13 cellular contexts compared by ENCODE assay signal in the genomic region with DNA sequence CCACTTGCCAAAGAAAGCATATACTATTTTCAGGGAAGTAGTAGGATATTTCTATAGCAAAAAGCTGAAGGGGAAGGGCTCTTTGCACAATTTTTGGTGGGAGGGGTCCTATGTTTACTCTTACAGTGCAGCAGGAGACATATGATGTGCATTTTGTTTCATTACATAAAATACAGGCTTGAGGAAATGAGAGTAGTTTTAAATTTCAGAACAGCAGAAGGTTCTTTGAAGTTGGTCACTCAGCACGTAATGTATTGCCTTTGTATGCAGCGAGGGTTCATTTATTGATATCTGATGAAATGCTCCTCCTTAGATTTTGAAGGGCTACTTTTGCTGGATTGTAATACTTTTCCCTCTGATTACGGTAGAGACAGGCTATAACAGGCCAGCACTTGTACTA. TPM values are rescaled to one million over a fixed set of nuclear protein-coding genes. Genes with fewer than 3 reads are reported as not detected.
A peak's percentile ranks its signal among the peaks of the same experiment; 100 is the strongest.
DNase-seq lines count a peak whose midpoint lies in the region; ATAC-seq, FAIRE-seq and TF ChIP-seq lines count a peak whose summit lies in the region.
"Had no signal": no experiment of that assay in that cellular context is flagged by ENCODE, and none has a peak within 500 bp of the region (broad histone marks: within the 10 kb centered on the region; RNA-seq: fewer than 3 reads in every experiment).

No MANE protein-coding gene starts in this region.

- H3K4me3 ChIP-seq in ACC112 (ENCODE audit: low read depth, low read length): 0 out of 2 replicates have a peak overlapping the region, but pooled peaks have one; percentile 29
- H3K4me3 ChIP-seq in CD8-positive, alpha-beta memory T cell (ENCODE audit: low read length): peak overlapping the region; percentile 23
- no peak overlapping the region for H3K4me3 ChIP-seq in GM12878
- H3K4me3 ChIP-seq in muscle layer of duodenum (ENCODE audit: low read depth in 1 of 2, low read length in 2 of 2): peak overlapping the region in 1 of 2 donors; percentile 2
- H3K4me3 ChIP-seq in HAP-1: no peak overlapping the region

- CTCF ChIA-PET in CD8-positive, alpha-beta memory T cell (lab: Charles Lee): interaction anchor here (2.4 to 2.9 kb wide), 2 partner anchors 18 to 22 kb away, joined by 11 read pairs; no protein-coding TSS in a partner anchor
- CTCF ChIA-PET in GM12878 (lab: Yijun Ruan, JAX): interaction anchor here (4.1 to 10.4 kb wide), 2 partner anchors 18 to 22 kb away, joined by 24 to 91 read pairs; no protein-coding TSS in a partner anchor

- peak overlapping the region; percentile 55 for H2AFZ ChIP-seq in ACC112 (ENCODE audit: low read length, unreplicated experiment)
- no peak overlapping the region for H2AFZ ChIP-seq in GM12878 (ENCODE audit: control insufficient read depth, low read depth, low read length)

- H3K9ac ChIP-seq in GM12878 (ENCODE audit: control insufficient read depth, insufficient read depth, low read length): no peak overlapping the region

- in situ Hi-C loops in GM12878 (cut with MboI): no loop called here
- in situ Hi-C loops in HAP-1 (cut with MboI; ENCODE audit: low sequenced_read_pairs): loop anchor here (25.0 kb wide), 1 partner anchor 92 kb away; a partner anchor contains a TSS

- H3K4me2 ChIP-seq in GM12878 (ENCODE audit: control insufficient read depth, insufficient read depth): peak overlapping the region; percentile 23; the same call in 1 of the 2 replicates

- peak overlapping the region; percentile 23 to 75 (median 54) for H3K4me3 Mint-ChIP-seq in CD8-positive, alpha-beta memory T cell

- DNase-seq in CD8-positive, alpha-beta memory T cell: peak in 1 of 5 donors; percentile 23
- no peak for DNase-seq in GM12878 (ENCODE audit: low read depth, low spot score)
- no peak for DNase-seq in omental fat pad (ENCODE audit: low spot score)
- no peak for DNase-seq in HAP-1 (ENCODE audit: low spot score in 2 of 2)
- DNase-seq: activated CD4-positive, CD25-positive, alpha-beta regulatory T cell; COR-L47; NCI-H345; SHP77; stimulated activated CD4-positive, alpha-beta T cell treated with anti-CD3 and anti-CD28 coated beads, Interleukin-2, amount 100 ng/mL, for 48 hours had no signal

- H4K20me1 ChIP-seq in GM12878 (ENCODE audit: control insufficient read depth, insufficient read depth): no peaks in the 10 kb centered on the region

- H3K9me3 ChIP-seq in CD8-positive, alpha-beta memory T cell (ENCODE audit: low read length): no peaks in the 10 kb centered on the region
- H3K9me3 ChIP-seq in GM12878 (replicated peaks; ENCODE audit: control insufficient read depth, insufficient read depth, low read length) (no peaks in the 10 kb centered on the region), muscle layer of duodenum (ENCODE audit: control insufficient read depth in 1 of 2, low read length in 2 of 2) (no peaks in the 10 kb centered on the region), HAP-1 (no peaks in the 10 kb centered on the region)

- H3K36me3 Mint-ChIP-seq in CD8-positive, alpha-beta memory T cell: peaks cover 8 to 22% (median 13%) of the 10 kb centered on the region in 3 donors

- no TSS peak for BruUV-seq in GM12878 (replicated peaks; lab: Mats Ljungman, UMichigan)

- H3K79me2 ChIP-seq in ACC112 (ENCODE audit: control insufficient read depth, insufficient read depth, low read length, unreplicated experiment) (no peaks in the 10 kb centered on the region), GM12878 (ENCODE audit: control insufficient read depth, insufficient read depth, low read length) (no peaks in the 10 kb centered on the region)

- no peak for TF ChIP-seq CTCF in GM12878 (IDR thresholded peaks at IDR 0.05 in 2 of 3, conservative IDR thresholded peaks at IDR 0.05 in 1 of 3; ENCODE audit: control insufficient read depth in 2 of 3, extremely low read depth in 1 of 3, insufficient read depth in 1 of 3, low read depth in 3 of 3, low read length in 3 of 3)
- no peak for TF ChIP-seq CTCF in omental fat pad (IDR thresholded peaks at IDR 0.05)

- POLR2A ChIA-PET in CD8-positive, alpha-beta memory T cell (lab: Charles Lee): interaction anchor here (0.9 to 7.4 kb wide), 4 partner anchors 8 to 18 kb away, joined by 3 to 146 read pairs (median 5); no protein-coding TSS in a partner anchor
- POLR2A ChIA-PET in GM12878 (lab: Charles Lee): no interaction called here

- H3K27ac ChIP-seq in ACC112 (ENCODE audit: low read depth, low read length) (peak overlapping the region; percentile 81), GM12878 (ENCODE audit: control insufficient read depth, insufficient read depth) (no peak overlapping the region), muscle layer of duodenum (ENCODE audit: low read length) (peak overlapping the region; percentile 72)
- no peak overlapping the region for H3K27ac ChIP-seq in CD8-positive, alpha-beta memory T cell (ENCODE audit: low read depth, low read length)

- peaks cover 0 to 7% of the 10 kb centered on the region in 2 donors for H3K27me3 Mint-ChIP-seq in CD8-positive, alpha-beta memory T cell

- H3K4me1 Mint-ChIP-seq in CD8-positive, alpha-beta memory T cell: peaks cover 41 to 62% (median 59%) of the 10 kb centered on the region in 3 donors

- intact Hi-C loops in GM12878 (cut with micrococcal nuclease; ENCODE audit: unreplicated experiment): loop anchor here (10.0 kb wide), 1 partner anchor 211 kb away; a partner anchor contains a TSS

- ATAC-seq in GM12878 (no peak), omental fat pad (ENCODE audit: low FRiP score) (no peak), HG02870 (IDR thresholded peaks at IDR 0.05; ENCODE audit: unreplicated experiment) (no peak), GM21526 (IDR thresholded peaks at IDR 0.05; ENCODE audit: low FRiP score, unreplicated experiment) (no peak)

- SMC1A ChIA-PET in GM12878 (lab: Charles Lee; ENCODE audit: uncharacterized antibody, unreplicated experiment): no interaction called here

- H3K36me3 ChIP-seq in ACC112 (ENCODE audit: insufficient read depth, low read length) (no peaks in the 10 kb centered on the region), GM12878 (ENCODE audit: control insufficient read depth in 2 of 2, insufficient read depth in 2 of 2, low read length in 1 of 2) (no peaks in the 10 kb centered on the region), muscle layer of duodenum (ENCODE audit: control insufficient read depth in 1 of 2, insufficient read depth in 2 of 2, low read length in 2 of 2) (no peaks in the 10 kb centered on the region), HAP-1 (replicated peaks) (no peaks in the 10 kb centered on the region)
- H3K36me3 ChIP-seq in CD8-positive, alpha-beta memory T cell (ENCODE audit: insufficient read depth, low read length): no peaks in the 10 kb centered on the region

- H3K4me1 ChIP-seq in ACC112 (ENCODE audit: control insufficient read depth, insufficient read depth, low read length, unreplicated experiment): peaks cover 23% of the 10 kb centered on the region
- peaks cover 39% of the 10 kb centered on the region for H3K4me1 ChIP-seq in CD8-positive, alpha-beta memory T cell (ENCODE audit: insufficient read depth, low read length)
- H3K4me1 ChIP-seq in GM12878 (ENCODE audit: control insufficient read depth, insufficient read depth, low read length): peaks cover 4% of the 10 kb centered on the region
- H3K4me1 ChIP-seq in muscle layer of duodenum (ENCODE audit: control insufficient read depth in 1 of 2, insufficient read depth in 2 of 2, low read length in 2 of 2): peaks cover 8 to 43% of the 10 kb centered on the region in 2 donors
- H3K4me1 ChIP-seq in HAP-1: peaks cover 12% of the 10 kb centered on the region

- H3K27me3 ChIP-seq in ACC112 (ENCODE audit: insufficient read depth, low read length) (no peaks in the 10 kb centered on the region), GM12878 (replicated peaks in 1 of 2; ENCODE audit: control insufficient read depth in 2 of 2, insufficient read depth in 2 of 2, low read length in 1 of 2) (no peaks in the 10 kb centered on the region), muscle layer of duodenum (ENCODE audit: low read depth, low read length) (no peaks in the 10 kb centered on the region), HAP-1 (ENCODE audit: low read depth) (0 out of 2 replicates have a peak, but pooled peaks cover 5% of the 10 kb centered on the region)
- no peaks in the 10 kb centered on the region for H3K27me3 ChIP-seq in CD8-positive, alpha-beta memory T cell (ENCODE audit: insufficient read depth, low read length, poor library complexity, severe bottlenecking)

- TF ChIP-seq RAD21 in GM12878 (IDR thresholded peaks at IDR 0.05; ENCODE audit: insufficient read depth, low read depth, low read length): no peak

- no peaks in the 10 kb centered on the region for H3K9me3 Mint-ChIP-seq in CD8-positive, alpha-beta memory T cell

- TF ChIP-seq EP300 in GM12878 (IDR thresholded peaks at IDR 0.05; ENCODE audit: borderline replicate concordance in 1 of 2, control insufficient read depth in 1 of 2, low read depth in 2 of 2, low read length in 2 of 2): no peak

- peak overlapping the region in 5 of 8 donors; percentile 28 to 81 (median 79) for H3K27ac Mint-ChIP-seq in CD8-positive, alpha-beta memory T cell

- WGBS in GM12878 (ENCODE audit: insufficient coverage, insufficient replicate concordance, low lambda C conversion rate, missing lambda C conversion rate): 36% methylated on average over 3 of the region's 3 CpGs

- no peak for TF ChIP-seq POLR2A in GM12878 (IDR thresholded peaks at IDR 0.05; ENCODE audit: low read depth, low read length)

- peak; percentile 31 for FAIRE-seq in GM12878 (lab: Jason Lieb, UNC)

- RAD21 ChIA-PET in GM12878 (lab: Charles Lee; ENCODE audit: unreplicated experiment): interaction anchor here (1.7 kb wide), 1 partner anchor 23 kb away, joined by 5 read pairs; no protein-coding TSS in a partner anchor

RNA-seq across cellular contexts. Expression of a gene that starts 3.1 kb away (rescaled TPM):
- total RNA-seq in CD8-positive, alpha-beta memory T cell: 10 to 100 TPM; 32.2 to 35.3 TPM
- polyA plus RNA-seq in CD8-positive, alpha-beta memory T cell: 350 TPM
- total RNA-seq in GM12878 (2013; cell fraction: nucleolus; rRNA removed): 20.7 and 25.3 TPM in 2 replicates
- total RNA-seq in GM12878 (2014; rRNA removed) (3.4 and 3.6 TPM in 2 replicates), GM12878 (2014; rRNA removed; fragmentation: Illumina TruSeq; extraction: Trizol) (2.3 and 2.6 TPM in 2 replicates), GM12878 (2021) (3.8 and 4.1 TPM in 2 replicates), omental fat pad (10 to 100 TPM; 32.8 to 61.2 (median 47.1) TPM)
- polyA plus RNA-seq in GM12878 (2011; ENCODE audit: low read depth): 4.0 TPM
- polyA plus RNA-seq in GM12878 (2011; rRNA removed) (5.6 and 6.5 TPM in 2 replicates), GM12878 (2014; fragmentation: Illumina TruSeq; extraction: Trizol) (1.2 and 2.4 TPM in 2 replicates), GM12878 (2014; fragmentation: Nextera tagmentation; extraction: Ambion mirVana) (under 1 TPM; 0.77 to 0.80 TPM), GM12878 (2014; rRNA removed) (2.4 and 2.9 TPM in 2 replicates), GM12878 (2016; fragmentation: Nextera tagmentation; extraction: Ambion mirVana) (1 to 10 TPM; 3.0 to 3.1 TPM)
- polyA plus RNA-seq in GM12878 (2011; cell fraction: cytosol; rRNA removed): 5.9 and 6.6 TPM in 2 replicates
- polyA plus RNA-seq in GM12878 (2011; cell fraction: nucleus; rRNA removed): 7.6 and 10.6 TPM in 2 replicates
- polyA plus RNA-seq in GM12878 (2012): 6.1 and 8.8 TPM in 2 replicates
- 4.2 and 7.3 TPM in 2 replicates for polyA minus RNA-seq in GM12878 (2011; rRNA and poly(A)+ RNA removed)
- polyA minus RNA-seq in GM12878 (2011; cell fraction: cytosol; rRNA and poly(A)+ RNA removed): 2.0 and 2.4 TPM in 2 replicates
- polyA minus RNA-seq in GM12878 (2011; cell fraction: nucleus; rRNA and poly(A)+ RNA removed): 6.4 and 8.6 TPM in 2 replicates

RNA-seq across cellular contexts. Expression of a gene that starts 50.7 kb away (rescaled TPM):
- total RNA-seq in CD8-positive, alpha-beta memory T cell: 10 to 100 TPM; 32.4 to 35.6 TPM
- 18.1 TPM for polyA plus RNA-seq in CD8-positive, alpha-beta memory T cell
- total RNA-seq in GM12878 (2013; cell fraction: nucleolus; rRNA removed): 50.6 and 62.7 TPM in 2 replicates
- 20.4 and 22.3 TPM in 2 replicates for total RNA-seq in GM12878 (2014; rRNA removed)
- 12.3 and 12.5 TPM in 2 replicates for total RNA-seq in GM12878 (2014; rRNA removed; fragmentation: Illumina TruSeq; extraction: Trizol)
- total RNA-seq in GM12878 (2021): 27.3 and 32.7 TPM in 2 replicates
- polyA plus RNA-seq in GM12878 (2011; ENCODE audit: low read depth): 10.2 TPM
- 10.6 and 15.3 TPM in 2 replicates for polyA plus RNA-seq in GM12878 (2011; rRNA removed)
- 16.7 and 17.7 TPM in 2 replicates for polyA plus RNA-seq in GM12878 (2011; cell fraction: cytosol; rRNA removed)
- 42.9 and 54.5 TPM in 2 replicates for polyA plus RNA-seq in GM12878 (2011; cell fraction: nucleus; rRNA removed)
- polyA plus RNA-seq in GM12878 (2012): 15.5 and 20.4 TPM in 2 replicates
- 14.3 and 17.3 TPM in 2 replicates for polyA plus RNA-seq in GM12878 (2014; fragmentation: Illumina TruSeq; extraction: Trizol)
- 1 to 10 TPM; 3.6 to 4.5 TPM for polyA plus RNA-seq in GM12878 (2014; fragmentation: Nextera tagmentation; extraction: Ambion mirVana)
- polyA plus RNA-seq in GM12878 (2014; rRNA removed): 17.7 and 21.2 TPM in 2 replicates
- polyA plus RNA-seq in GM12878 (2016; fragmentation: Nextera tagmentation; extraction: Ambion mirVana): 1 to 10 TPM; 4.4 to 5.0 TPM
- 24.4 and 45.8 TPM in 2 replicates for polyA minus RNA-seq in GM12878 (2011; rRNA and poly(A)+ RNA removed)
- polyA minus RNA-seq in GM12878 (2011; cell fraction: cytosol; rRNA and poly(A)+ RNA removed): 15.2 and 19.1 TPM in 2 replicates
- 30.3 and 54.0 TPM in 2 replicates for polyA minus RNA-seq in GM12878 (2011; cell fraction: nucleus; rRNA and poly(A)+ RNA removed)
- 10 to 100 TPM; 10.8 to 15.4 (median 14.8) TPM for total RNA-seq in omental fat pad

Comparison
In these comparisons a context has a peak if more than half of its experiments do, and no peak if none do; other contexts are left out.
1. H3K27ac ChIP-seq: peak in ACC112 (single experiment) and muscle layer of duodenum (single experiment); none in CD8-positive, alpha-beta memory T cell (single experiment) and GM12878 (single experiment).
2. H3K4me3 ChIP-seq: peak in ACC112 (single experiment) and CD8-positive, alpha-beta memory T cell (single experiment); none in GM12878 (single experiment) and HAP-1 (single experiment).